ENCODE assay signal across 14 cellular contexts in genomic region chr21:14863745-14864210, GRCh38.
A peak's percentile ranks its signal among the peaks of the same experiment; 100 is the strongest.
DNase-seq lines count a peak whose midpoint lies in the region; ATAC-seq and TF ChIP-seq lines count a peak whose summit lies in the region.
"Had no signal": no experiment of that assay in that cellular context is flagged by ENCODE, and none has a peak within 500 bp of the region (broad histone marks: within the 10 kb centered on the region; RNA-seq: fewer than 3 reads in every experiment).

No MANE protein-coding gene starts in this region.

- no peak for TF ChIP-seq POLR2A in stomach (IDR thresholded peaks at IDR 0.05)

- no peaks in the 10 kb centered on the region for H3K9me3 ChIP-seq in stomach
- H3K9me3 ChIP-seq: body of pancreas, MG63, SJSA1, suprapubic skin had no signal

- H3K27me3 ChIP-seq in stomach, result no peaks in the 10 kb centered on the region
- H3K27me3 ChIP-seq: body of pancreas, MG63, SJSA1, suprapubic skin had no signal

- CTCF ChIA-PET in WTC11 (lab: Charles Lee) (interaction anchor here (0.6 to 1.8 kb wide), 14 partner anchors 16 to 755 kb away, joined by 3 to 7 read pairs (median 4); no protein-coding TSS in a partner anchor), T-cell (lab: Charles Lee) (interaction anchor here (0.5 to 1.1 kb wide), 5 partner anchors 188 to 728 kb away, joined by 3 to 6 read pairs (median 3); no protein-coding TSS in a partner anchor)

- no peaks in the 10 kb centered on the region for H3K36me3 ChIP-seq in stomach
- H3K36me3 ChIP-seq: MG63, SJSA1, suprapubic skin had no signal

- no peak overlapping the region for H3K4me3 ChIP-seq in stomach
- H3K4me3 ChIP-seq: body of pancreas, MG63, SJSA1, suprapubic skin had no signal

- no peak for TF ChIP-seq EP300 in stomach (IDR thresholded peaks at IDR 0.05)

- ATAC-seq in WTC11, result no peak
- no peak for ATAC-seq in T-cell (replicated peaks in 1 of 4)
- ATAC-seq in HG03095 (IDR thresholded peaks at IDR 0.05; ENCODE audit: unreplicated experiment), result no peak

- WGBS in stomach, 5 donors, result 66 to 75% (median 73%) methylated on average over 5 of the region's 5 CpGs

- H3K9me3 Mint-ChIP-seq in WTC11, result peaks cover 26% of the 10 kb centered on the region
- no peaks in the 10 kb centered on the region for H3K9me3 Mint-ChIP-seq in T-cell

- POLR2A ChIA-PET in WTC11 (lab: Charles Lee), result no interaction called here
- POLR2A ChIA-PET in T-cell (lab: Charles Lee), result no interaction called here

- no peaks in the 10 kb centered on the region; the same call in none of the 2 replicates for H3K27me3 Mint-ChIP-seq in WTC11 (ENCODE audit: low read depth)
- H3K27me3 Mint-ChIP-seq in T-cell, result no peaks in the 10 kb centered on the region

- H3K27ac ChIP-seq in stomach, result peak overlapping the region in 3 of 5 donors; percentile 3 to 35 (median 24)
- H3K27ac ChIP-seq: parathyroid adenoma, SJSA1, suprapubic skin had no signal

- DNase-seq in HT1080 (ENCODE audit: low read depth), result peak; percentile 5
- DNase-seq in WTC11 (ENCODE audit: low spot score), result no peak
- DNase-seq in kidney tubule cell (ENCODE audit: low spot score), result peak; percentile 44
- DNase-seq in stomach, result no peak
- no peak for DNase-seq in H4 (ENCODE audit: low spot score)
- DNase-seq in T-cell, result no peak
- DNase-seq in stimulated activated CD4-positive, alpha-beta T cell treated with anti-CD3 and anti-CD28 coated beads, Interleukin-4, amount 100 ng/mL, for 24 hours, result no peak

- H3K27ac Mint-ChIP-seq in WTC11, result no peak overlapping the region
- H3K27ac Mint-ChIP-seq in T-cell, result no peak overlapping the region

- no peak for TF ChIP-seq CTCF in WTC11 (IDR thresholded peaks at IDR 0.05)
- TF ChIP-seq CTCF in stomach (IDR thresholded peaks at IDR 0.05), result no peak

- intact Hi-C loops in stomach (cut with DNase I; ENCODE audit: low total_unique reads), result loop anchor here (5.0 kb wide), 1 partner anchor 624 kb away; no protein-coding TSS in a partner anchor

- H3K4me1 Mint-ChIP-seq in WTC11 (peaks cover 21% of the 10 kb centered on the region), T-cell (peaks cover 2 to 5% (median 4%) of the 10 kb centered on the region in 3 donors)

- H3K4me1 ChIP-seq in stomach, result peaks cover 0 to 30% (median 16%) of the 10 kb centered on the region in 4 donors
- H3K4me1 ChIP-seq: parathyroid adenoma had no signal

- H3K4me3 Mint-ChIP-seq in WTC11 (no peak overlapping the region), T-cell (no peak overlapping the region)
- H3K4me3 Mint-ChIP-seq: endodermal cell had no signal

- H3K36me3 Mint-ChIP-seq in WTC11 (peaks cover 20% of the 10 kb centered on the region), T-cell (no peaks in the 10 kb centered on the region)

TF ChIP-seq in WTC11, 78 proteins besides CTCF, POLR2A, EP300 and RAD21:
- TF ChIP-seq GABPB1 (CRISPR knock-in tag; IDR thresholded peaks at IDR 0.05) (peak; percentile 90), PRDM15 (CRISPR knock-in tag; IDR thresholded peaks at IDR 0.05) (no peak)

Comparison
In these comparisons a context has a peak if more than half of its experiments do, and no peak if none do; other contexts are left out.
1. DNase-seq: peak in HT1080 (single experiment) and kidney tubule cell (single experiment); none in WTC11 (single experiment), stomach (single experiment), H4 (single experiment), T-cell (0 of 34) and stimulated activated CD4-positive, alpha-beta T cell treated with anti-CD3 and anti-CD28 coated beads, Interleukin-4, amount 100 ng/mL, for 24 hours (single experiment).